ENCODE assay signal across 17 cellular contexts in the genomic region with DNA sequence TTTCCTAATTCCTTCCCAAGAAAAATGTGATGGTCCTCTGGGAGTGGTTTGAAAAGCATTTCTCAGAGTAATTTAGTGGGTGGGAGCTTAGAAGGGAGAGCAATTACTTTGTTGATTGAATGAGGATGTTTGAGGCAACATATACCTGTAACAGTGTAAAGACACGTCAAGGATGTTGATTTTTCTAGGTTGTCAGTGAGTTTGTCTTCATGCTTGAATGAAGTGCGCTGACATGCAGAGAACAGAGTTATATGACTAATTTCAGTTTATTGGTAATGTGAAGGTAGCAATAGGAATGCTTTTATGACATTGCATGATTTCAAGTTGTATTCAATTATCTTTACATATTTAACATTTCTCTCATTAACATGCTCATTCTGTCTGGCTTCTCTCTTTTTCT.
"Had no signal": no experiment of that assay in that cellular context is flagged by ENCODE, and none has a peak within 500 bp of the region (broad histone marks: within the 10 kb centered on the region; RNA-seq: fewer than 3 reads in every experiment).

No MANE protein-coding gene starts in this region.

- H3K27ac ChIP-seq: breast epithelium, dorsolateral prefrontal cortex, heart left ventricle, neutrophil, skin epidermis had no signal

- ATAC-seq: activated T-cell treated with anti-CD3 and anti-CD28 coated beads, Interleukin-2, amount 50 U/mL, for 72 hours; heart left ventricle had no signal

- FAIRE-seq: endometrium, keratinocyte, urothelium cell line had no signal

- DNase-seq: activated CD4-positive, alpha-beta T cell treated with anti-CD3 and anti-CD28 coated beads, Interleukin-2, amount 50 U/mL, for 48 hours; activated CD4-positive, CD25-positive, alpha-beta regulatory T cell treated with anti-CD3 and anti-CD28 coated beads, Interleukin-2, amount 50 U/mL, for 72 hours; activated naive CD4-positive, alpha-beta T cell; activated T-cell treated with anti-CD3 and anti-CD28 coated beads, Interleukin-2, amount 50 U/mL, for 72 hours; aorta; dorsolateral prefrontal cortex; foreskin melanocyte; heart left ventricle; midbrain; naive B cell; stimulated activated CD4-positive, alpha-beta T cell treated with anti-CD3 and anti-CD28 coated beads, Interleukin-4, amount 100 ng/mL, for 4 hours had no signal
